In genomic region chr1:25068829-25069228, GRCh38 we compare ENCODE assay signal across 1 cellular context.
TF ChIP-seq lines count a peak whose summit lies in the region.

No MANE protein-coding gene starts in this region.

TF ChIP-seq in HCT116, 20 proteins besides CTCF, POLR2A, EP300 and RAD21 (continued from another document):
- TF ChIP-seq REST (IDR thresholded peaks at IDR 0.05; ENCODE audit: low read depth) (no peak), FOSL1 (IDR thresholded peaks at IDR 0.05; ENCODE audit: low read depth) (no peak), EZH2 (IDR thresholded peaks at IDR 0.05) (no peak), SRF (IDR thresholded peaks at IDR 0.05; ENCODE audit: low read depth) (no peak), SIN3A (IDR thresholded peaks at IDR 0.05; ENCODE audit: low read depth) (no peak), ZBTB33 (IDR thresholded peaks at IDR 0.05; ENCODE audit: extremely low read depth, insufficient replicate concordance, low read length) (no peak), ZFX (IDR thresholded peaks at IDR 0.05) (no peak), TCF7L2 (IDR thresholded peaks at IDR 0.05; ENCODE audit: borderline replicate concordance, extremely low read depth, insufficient read depth, insufficient read length) (no peak), EGR1 (IDR thresholded peaks at IDR 0.05; ENCODE audit: low read depth) (no peak), EZH2phosphoT487 (IDR thresholded peaks at IDR 0.05; ENCODE audit: borderline replicate concordance) (no peak), ELF1 (IDR thresholded peaks at IDR 0.05; ENCODE audit: borderline replicate concordance, low read depth) (no peak)
- TF ChIP-seq, protein P1, sequence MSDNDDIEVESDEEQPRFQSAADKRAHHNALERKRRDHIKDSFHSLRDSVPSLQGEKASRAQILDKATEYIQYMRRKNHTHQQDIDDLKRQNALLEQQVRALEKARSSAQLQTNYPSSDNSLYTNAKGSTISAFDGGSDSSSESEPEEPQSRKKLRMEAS (IDR thresholded peaks at IDR 0.05), result no peak
